In the genomic region with DNA sequence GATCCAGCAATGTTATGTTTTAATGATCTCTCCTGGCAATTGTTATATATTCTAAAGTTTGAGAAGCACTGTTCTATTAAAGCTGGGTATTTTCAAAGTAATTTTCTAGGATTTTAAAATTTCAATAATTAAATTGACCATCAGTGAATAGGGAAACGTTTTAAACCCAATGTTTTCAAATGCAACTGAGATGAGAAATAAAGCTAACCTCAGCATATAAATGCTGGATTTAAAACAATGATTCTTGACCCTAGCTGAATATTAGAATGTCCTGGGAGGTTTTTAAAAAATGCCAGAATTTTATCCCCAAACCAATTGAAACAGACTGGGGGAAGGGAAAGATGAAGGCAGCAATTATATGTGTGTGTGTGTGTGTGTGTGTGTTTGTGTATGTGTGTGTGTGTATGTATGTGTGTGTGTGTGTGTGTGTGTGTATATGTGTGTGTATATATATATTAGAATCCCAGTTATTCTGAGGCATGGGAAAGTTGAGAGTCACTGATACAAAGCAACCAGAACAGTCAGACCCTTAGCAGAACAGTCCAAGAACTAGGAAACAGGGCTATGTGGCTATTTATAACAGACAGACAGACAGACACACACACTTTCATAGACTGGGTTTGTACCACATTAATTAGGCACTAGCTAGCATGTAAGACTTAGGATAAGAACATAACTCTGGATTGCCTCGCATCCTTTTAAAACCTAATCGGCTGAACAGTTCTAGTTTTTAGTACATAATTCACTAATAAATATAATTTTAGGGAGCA, we compare ENCODE assay signal across 18 cellular contexts.
A peak's percentile ranks its signal among the peaks of the same experiment; 100 is the strongest.
DNase-seq lines count a peak whose midpoint lies in the region; ATAC-seq, FAIRE-seq and TF ChIP-seq lines count a peak whose summit lies in the region.
"Had no signal": no experiment of that assay in that cellular context is flagged by ENCODE, and none has a peak within 500 bp of the region (broad histone marks: within the 10 kb centered on the region; RNA-seq: fewer than 3 reads in every experiment).

No MANE protein-coding gene starts in this region.

- POLR2A ChIA-PET in HepG2 (lab: Yijun Ruan, JAX) = no interaction called here

- TF ChIP-seq EP300 in HepG2 (IDR thresholded peaks at IDR 0.05; ENCODE audit: low read depth in 2 of 2, low read length in 2 of 2) = no peak
- no peak for TF ChIP-seq EP300 in HepG2 (CRISPR knock-in tag; IDR thresholded peaks at IDR 0.05; ENCODE audit: borderline replicate concordance)

- peaks cover 15 to 78% of the 10 kb centered on the region in 2 experiments for H3K36me3 ChIP-seq in HepG2 (replicated peaks in 1 of 2; ENCODE audit: control insufficient read depth in 1 of 2, insufficient read depth in 2 of 2, low read length in 2 of 2)
- H3K36me3 ChIP-seq in parathyroid adenoma (ENCODE audit: control insufficient read depth, insufficient read depth, low read length) = no peaks in the 10 kb centered on the region
- H3K36me3 ChIP-seq in adrenal gland (replicated peaks in 1 of 2) = peaks cover 0 to 3% of the 10 kb centered on the region in 2 donors

- no peak overlapping the region for H2BK15ac ChIP-seq in H9 (ENCODE audit: low read depth, low read length)

- TF ChIP-seq CTCF in H9 (conservative IDR thresholded peaks at IDR 0.05) (no peak), HepG2 (CRISPR knock-in tag; IDR thresholded peaks at IDR 0.05) (no peak), parathyroid adenoma (IDR thresholded peaks at IDR 0.05) (no peak), adrenal gland (IDR thresholded peaks at IDR 0.05) (no peak)

- H2BK120ac ChIP-seq in H9 (ENCODE audit: low read depth, low read length, poor library complexity, severe bottlenecking) = no peak overlapping the region

- TF ChIP-seq RAD21 in HepG2 (CRISPR knock-in tag; IDR thresholded peaks at IDR 0.05) = no peak

- CTCF ChIA-PET in HepG2 (lab: Yijun Ruan, JAX; ENCODE audit: low intra/inter-chr PET ratio, low total read pairs) = no interaction called here

- H4K91ac ChIP-seq in H9 (ENCODE audit: insufficient read length, low read depth, low read length) = no peak overlapping the region

- TF ChIP-seq POLR2A in HepG2 (IDR thresholded peaks at IDR 0.05; ENCODE audit: insufficient read depth in 1 of 2, low read depth in 2 of 2, low read length in 2 of 2) (no peak), adrenal gland (IDR thresholded peaks at IDR 0.05) (no peak)

- no peak overlapping the region for H4K5ac ChIP-seq in H9 (ENCODE audit: insufficient read length, low read depth, low read length)

- H3K14ac ChIP-seq in H9 (ENCODE audit: insufficient read depth, low read length) = no peak overlapping the region

- in situ Hi-C loops in HepG2 (cut with HindIII; ENCODE audit: extremely low pct_ligation_motif_present, low pct_unique_long_range_greater_than_20kb) = no loop called here

- H3K4ac ChIP-seq in H9 (ENCODE audit: low read depth, low read length) = no peak overlapping the region

- BruUV-seq in HepG2 (replicated peaks; lab: Mats Ljungman, UMichigan) = no TSS peak

- H2BK20ac ChIP-seq in H9 (ENCODE audit: low read depth, low read length, poor library complexity, severe bottlenecking) = no peak overlapping the region

- no peaks in the 10 kb centered on the region for H3K9me3 ChIP-seq in H9 (ENCODE audit: control insufficient read depth, low read depth, low read length)
- no peaks in the 10 kb centered on the region for H3K9me3 ChIP-seq in HepG2 (ENCODE audit: low read length)
- H3K9me3 ChIP-seq in parathyroid adenoma (ENCODE audit: control insufficient read depth, low read length) = no peaks in the 10 kb centered on the region
- no peaks in the 10 kb centered on the region for H3K9me3 ChIP-seq in adrenal gland (replicated peaks in 1 of 3)
- H3K9me3 ChIP-seq: SK-N-SH had no signal

- no peaks in the 10 kb centered on the region for H3K27me3 Mint-ChIP-seq in H9 (ENCODE audit: low read depth)

- no peaks in the 10 kb centered on the region for H3K23me2 ChIP-seq in H9 (ENCODE audit: insufficient read length, low read depth, low read length, poor library complexity, severe bottlenecking)

- H3K79me2 ChIP-seq in H9 (ENCODE audit: insufficient read depth, low read length) = no peaks in the 10 kb centered on the region
- H3K79me2 ChIP-seq in HepG2 (ENCODE audit: insufficient read depth, low read length) = peaks cover 56% of the 10 kb centered on the region
- no peaks in the 10 kb centered on the region for H3K79me2 ChIP-seq in parathyroid adenoma

- H2BK5ac ChIP-seq in H9 (ENCODE audit: insufficient read length, low read length) = no peak overlapping the region

- no peak overlapping the region for H3K4me3 ChIP-seq in HepG2 (replicated peaks in 1 of 3; ENCODE audit: insufficient read depth in 1 of 3, low read depth in 2 of 3, low read length in 3 of 3)
- no peak overlapping the region for H3K4me3 ChIP-seq in parathyroid adenoma (ENCODE audit: low read depth, low read length)
- no peak overlapping the region for H3K4me3 ChIP-seq in adrenal gland
- H3K4me3 ChIP-seq: BLaER1 treated with 17β-estradiol and CSF1 and Interleukin-3, amounts not matched to agents 10 nM and 100 nM had no signal

- H3K9ac ChIP-seq in H9 (ENCODE audit: extremely low read depth, insufficient read length, low read length) (no peak overlapping the region), HepG2 (ENCODE audit: insufficient read depth, low read depth, low read length) (no peak overlapping the region), parathyroid adenoma (no peak overlapping the region)
- H3K9ac ChIP-seq: BLaER1 treated with 17β-estradiol and CSF1 and Interleukin-3, amounts not matched to agents 10 nM and 100 nM; SK-N-SH had no signal

- H3K36me3 Mint-ChIP-seq in H9 (ENCODE audit: insufficient read depth in 1 of 3, low read depth in 3 of 3) = no peaks in the 10 kb centered on the region; a peak in 1 of 7 replicates

- H3K4me2 ChIP-seq in H9 (ENCODE audit: insufficient read depth, insufficient read length, low read length) (no peak overlapping the region), HepG2 (ENCODE audit: low read depth, low read length) (no peak overlapping the region), parathyroid adenoma (ENCODE audit: low read length) (peak overlapping the region; percentile 5)
- H3K4me2 ChIP-seq: BLaER1 treated with 17β-estradiol and CSF1 and Interleukin-3, amounts not matched to agents 10 nM and 100 nM; SK-N-SH had no signal

- no CpG with 5 or more reads among the region's 3 CpGs for WGBS in H9 (ENCODE audit: extremely low coverage, insufficient read length, low lambda C conversion rate)
- WGBS in HepG2 (ENCODE audit: low lambda C conversion rate) = 90% methylated on average over 3 of the region's 3 CpGs
- WGBS in adrenal gland, 4 donors = 80 to 83% (median 82%) methylated on average over 3 of the region's 3 CpGs

- peak overlapping the region; percentile 46 for H3K18ac ChIP-seq in H9 (ENCODE audit: insufficient read length, low read depth, low read length)

- H3K4me1 ChIP-seq in H9 (ENCODE audit: insufficient read depth, low read length) = peaks cover 2% of the 10 kb centered on the region; the same call in 1 of the 2 replicates
- H3K4me1 ChIP-seq in HepG2 (ENCODE audit: insufficient read depth, low read length) = peaks cover 43% of the 10 kb centered on the region
- no peaks in the 10 kb centered on the region for H3K4me1 ChIP-seq in parathyroid adenoma
- peaks cover 0 to 11% of the 10 kb centered on the region in 2 donors for H3K4me1 ChIP-seq in adrenal gland (replicated peaks in 1 of 2)
- H3K4me1 ChIP-seq: BLaER1 treated with 17β-estradiol and CSF1 and Interleukin-3, amounts not matched to agents 10 nM and 100 nM had no signal

- H3K27ac Mint-ChIP-seq in H9 = no peak overlapping the region
- H3K27ac Mint-ChIP-seq: CD8-positive, alpha-beta T cell had no signal

- H2BK12ac ChIP-seq in H9 (ENCODE audit: insufficient read length, low read depth, low read length) = no peak overlapping the region

- intact Hi-C loops in HepG2 (cut with micrococcal nuclease; ENCODE audit: unreplicated experiment) (no loop called here), adrenal gland (cut with DNase I) (no loop called here)

- H3K4me3 Mint-ChIP-seq in H9 = no peak overlapping the region
- H3K4me3 Mint-ChIP-seq: CD8-positive, alpha-beta T cell had no signal

- H3T11ph ChIP-seq in H9 (ENCODE audit: low read length) = no peak overlapping the region

- no peak overlapping the region for H4K8ac ChIP-seq in H9 (replicated peaks; ENCODE audit: insufficient read length, low read depth, low read length)

- FAIRE-seq in HepG2 (lab: Jason Lieb, UNC) = no peak
- FAIRE-seq: GM12891 had no signal

- no peaks in the 10 kb centered on the region; a peak in 1 of 5 replicates for H3K9me3 Mint-ChIP-seq in H9
- H3K9me3 Mint-ChIP-seq: CD8-positive, alpha-beta T cell had no signal

- no peak overlapping the region for H3K56ac ChIP-seq in H9 (ENCODE audit: insufficient read length, low read depth, low read length)

- DNase-seq in H9 (no peak), NCI-H69 (lab: John Stamatoyannopoulos, UW) (peak; percentile 28), HepG2 (ENCODE audit: low spot score) (no peak), activated gamma-delta T cell treated with Interleukin-2 at 50 U/mL for 16 hours (no peak), adrenal gland (no peak)
- DNase-seq: Calu3; CD8-positive, alpha-beta T cell; DMS53; H7; KBM-7; NCI-H2107; SHP77 treated with DMSO at 0.1 percent for 48 hours; SK-N-SH had no signal

- no peaks in the 10 kb centered on the region for H4K20me1 ChIP-seq in H9 (ENCODE audit: control insufficient read depth, insufficient read depth, insufficient read length)
- H4K20me1 ChIP-seq in HepG2 (ENCODE audit: insufficient read depth, low read length) = peaks cover 18% of the 10 kb centered on the region
- H4K20me1 ChIP-seq: BLaER1 treated with 17β-estradiol and CSF1 and Interleukin-3, amounts not matched to agents 10 nM and 100 nM had no signal

- peaks cover 12 to 17% of the 10 kb centered on the region in 2 experiments; a peak in 3 of 4 replicates for H3K4me1 Mint-ChIP-seq in H9

- ATAC-seq in HepG2 (no peak; the same call in 2 of the 3 replicates), GM18511 (IDR thresholded peaks at IDR 0.05; ENCODE audit: unreplicated experiment) (no peak), GM21367 (IDR thresholded peaks at IDR 0.05; ENCODE audit: unreplicated experiment) (no peak)
- ATAC-seq: CD8-positive, alpha-beta T cell had no signal

- H3K27me3 ChIP-seq in H9 (ENCODE audit: insufficient read depth, low read length) (no peaks in the 10 kb centered on the region), HepG2 (ENCODE audit: control insufficient read depth in 1 of 2, insufficient read depth in 2 of 2, low read length in 2 of 2) (no peaks in the 10 kb centered on the region), parathyroid adenoma (ENCODE audit: control insufficient read depth, insufficient read depth, low read length) (no peaks in the 10 kb centered on the region), adrenal gland (no peaks in the 10 kb centered on the region)
- H3K27me3 ChIP-seq: BLaER1 treated with 17β-estradiol and CSF1 and Interleukin-3, amounts not matched to agents 10 nM and 100 nM had no signal

- H3K79me1 ChIP-seq in H9 (ENCODE audit: insufficient read depth, low read depth, low read length, poor library complexity, severe bottlenecking) = no peaks in the 10 kb centered on the region

- H3K27ac ChIP-seq in H9 (ENCODE audit: insufficient read length, low read depth, low read length) = no peak overlapping the region
- H3K27ac ChIP-seq in HepG2 (ENCODE audit: extremely low read length, insufficient read depth, low read length) = peak overlapping the region; percentile 19
- H3K27ac ChIP-seq in parathyroid adenoma = no peak overlapping the region
- no peak overlapping the region for H3K27ac ChIP-seq in adrenal gland
- H3K27ac ChIP-seq: BLaER1 treated with 17β-estradiol and CSF1 and Interleukin-3, amounts not matched to agents 10 nM and 100 nM had no signal

- no peak overlapping the region for H2AK5ac ChIP-seq in H9 (ENCODE audit: insufficient read length, low read length)

- H2AFZ ChIP-seq in H9 (ENCODE audit: low read length) = no peak overlapping the region
- no peak overlapping the region for H2AFZ ChIP-seq in HepG2 (ENCODE audit: low read length)
- no peak overlapping the region for H2AFZ ChIP-seq in parathyroid adenoma

- H3K23ac ChIP-seq in H9 (ENCODE audit: insufficient read length, low read depth, low read length) = no peak overlapping the region
